In the genomic region with DNA sequence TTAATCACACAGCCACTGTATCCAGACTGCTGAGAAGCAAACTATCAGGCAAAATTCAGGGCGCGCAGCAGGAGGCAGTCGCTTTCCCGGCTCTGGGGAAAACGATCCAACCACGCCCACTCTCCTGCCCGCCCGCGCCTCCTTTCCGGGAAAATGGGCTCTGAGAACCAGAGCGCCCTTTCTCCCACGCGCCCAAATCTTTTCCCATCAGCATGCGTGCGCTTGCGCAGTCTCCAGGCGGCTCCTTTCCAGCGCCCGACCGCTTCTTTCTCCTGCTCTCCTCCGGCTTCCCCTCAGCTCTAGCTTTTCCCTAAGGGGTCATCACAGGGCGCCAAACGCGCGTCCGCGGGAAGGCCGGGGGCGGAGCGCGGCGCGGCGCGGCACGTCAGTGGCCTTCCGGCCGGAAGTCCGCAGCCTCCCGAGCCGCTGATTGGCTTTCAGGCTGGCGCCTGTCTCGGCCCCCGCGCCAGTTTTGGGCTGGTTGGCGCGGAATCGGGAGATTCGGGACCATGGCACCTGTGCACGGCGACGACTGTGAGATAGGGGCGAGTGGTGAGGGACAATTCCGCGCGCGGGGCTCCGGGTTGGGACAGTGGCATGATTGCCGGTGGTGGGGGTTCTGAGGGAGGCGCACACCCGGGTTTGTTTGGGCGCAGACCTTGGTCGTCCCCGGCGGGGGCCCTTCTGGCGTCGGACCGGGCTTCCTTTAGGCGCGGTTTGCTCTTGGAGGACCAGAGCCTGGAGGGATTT, we compare ENCODE assay signal across 1 cellular context.
TF ChIP-seq lines count a peak whose summit lies in the region.

TSS of gene POLA1 (plus strand) at position 466 of the 750 bp plus-strand sequence. CDS start at position 510, 44 bp downstream.

TF ChIP-seq in K562, 482 proteins besides CTCF, POLR2A, EP300 and RAD21 (continued from another document and continues in another):
- TF ChIP-seq, protein P1, sequence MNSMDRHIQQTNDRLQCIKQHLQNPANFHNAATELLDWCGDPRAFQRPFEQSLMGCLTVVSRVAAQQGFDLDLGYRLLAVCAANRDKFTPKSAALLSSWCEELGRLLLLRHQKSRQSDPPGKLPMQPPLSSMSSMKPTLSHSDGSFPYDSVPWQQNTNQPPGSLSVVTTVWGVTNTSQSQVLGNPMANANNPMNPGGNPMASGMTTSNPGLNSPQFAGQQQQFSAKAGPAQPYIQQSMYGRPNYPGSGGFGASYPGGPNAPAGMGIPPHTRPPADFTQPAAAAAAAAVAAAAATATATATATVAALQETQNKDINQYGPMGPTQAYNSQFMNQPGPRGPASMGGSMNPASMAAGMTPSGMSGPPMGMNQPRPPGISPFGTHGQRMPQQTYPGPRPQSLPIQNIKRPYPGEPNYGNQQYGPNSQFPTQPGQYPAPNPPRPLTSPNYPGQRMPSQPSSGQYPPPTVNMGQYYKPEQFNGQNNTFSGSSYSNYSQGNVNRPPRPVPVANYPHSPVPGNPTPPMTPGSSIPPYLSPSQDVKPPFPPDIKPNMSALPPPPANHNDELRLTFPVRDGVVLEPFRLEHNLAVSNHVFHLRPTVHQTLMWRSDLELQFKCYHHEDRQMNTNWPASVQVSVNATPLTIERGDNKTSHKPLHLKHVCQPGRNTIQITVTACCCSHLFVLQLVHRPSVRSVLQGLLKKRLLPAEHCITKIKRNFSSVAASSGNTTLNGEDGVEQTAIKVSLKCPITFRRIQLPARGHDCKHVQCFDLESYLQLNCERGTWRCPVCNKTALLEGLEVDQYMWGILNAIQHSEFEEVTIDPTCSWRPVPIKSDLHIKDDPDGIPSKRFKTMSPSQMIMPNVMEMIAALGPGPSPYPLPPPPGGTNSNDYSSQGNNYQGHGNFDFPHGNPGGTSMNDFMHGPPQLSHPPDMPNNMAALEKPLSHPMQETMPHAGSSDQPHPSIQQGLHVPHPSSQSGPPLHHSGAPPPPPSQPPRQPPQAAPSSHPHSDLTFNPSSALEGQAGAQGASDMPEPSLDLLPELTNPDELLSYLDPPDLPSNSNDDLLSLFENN (IDR thresholded peaks at IDR 0.05; ENCODE audit: low read depth in 2 of 2, low read length in 2 of 2): no peak
- TF ChIP-seq, protein P2, sequence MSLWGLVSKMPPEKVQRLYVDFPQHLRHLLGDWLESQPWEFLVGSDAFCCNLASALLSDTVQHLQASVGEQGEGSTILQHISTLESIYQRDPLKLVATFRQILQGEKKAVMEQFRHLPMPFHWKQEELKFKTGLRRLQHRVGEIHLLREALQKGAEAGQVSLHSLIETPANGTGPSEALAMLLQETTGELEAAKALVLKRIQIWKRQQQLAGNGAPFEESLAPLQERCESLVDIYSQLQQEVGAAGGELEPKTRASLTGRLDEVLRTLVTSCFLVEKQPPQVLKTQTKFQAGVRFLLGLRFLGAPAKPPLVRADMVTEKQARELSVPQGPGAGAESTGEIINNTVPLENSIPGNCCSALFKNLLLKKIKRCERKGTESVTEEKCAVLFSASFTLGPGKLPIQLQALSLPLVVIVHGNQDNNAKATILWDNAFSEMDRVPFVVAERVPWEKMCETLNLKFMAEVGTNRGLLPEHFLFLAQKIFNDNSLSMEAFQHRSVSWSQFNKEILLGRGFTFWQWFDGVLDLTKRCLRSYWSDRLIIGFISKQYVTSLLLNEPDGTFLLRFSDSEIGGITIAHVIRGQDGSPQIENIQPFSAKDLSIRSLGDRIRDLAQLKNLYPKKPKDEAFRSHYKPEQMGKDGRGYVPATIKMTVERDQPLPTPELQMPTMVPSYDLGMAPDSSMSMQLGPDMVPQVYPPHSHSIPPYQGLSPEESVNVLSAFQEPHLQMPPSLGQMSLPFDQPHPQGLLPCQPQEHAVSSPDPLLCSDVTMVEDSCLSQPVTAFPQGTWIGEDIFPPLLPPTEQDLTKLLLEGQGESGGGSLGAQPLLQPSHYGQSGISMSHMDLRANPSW (CRISPR knock-in tag; IDR thresholded peaks at IDR 0.05): 0 out of 2 replicates have a peak, but pooled peaks have one; percentile 79
- TF ChIP-seq FOXM1 (IDR thresholded peaks at IDR 0.05; ENCODE audit: low read depth): no peak
- TF ChIP-seq FOXM1 (CRISPR knock-in tag; IDR thresholded peaks at IDR 0.05; ENCODE audit: low read depth): no peak
- TF ChIP-seq, protein P3, sequence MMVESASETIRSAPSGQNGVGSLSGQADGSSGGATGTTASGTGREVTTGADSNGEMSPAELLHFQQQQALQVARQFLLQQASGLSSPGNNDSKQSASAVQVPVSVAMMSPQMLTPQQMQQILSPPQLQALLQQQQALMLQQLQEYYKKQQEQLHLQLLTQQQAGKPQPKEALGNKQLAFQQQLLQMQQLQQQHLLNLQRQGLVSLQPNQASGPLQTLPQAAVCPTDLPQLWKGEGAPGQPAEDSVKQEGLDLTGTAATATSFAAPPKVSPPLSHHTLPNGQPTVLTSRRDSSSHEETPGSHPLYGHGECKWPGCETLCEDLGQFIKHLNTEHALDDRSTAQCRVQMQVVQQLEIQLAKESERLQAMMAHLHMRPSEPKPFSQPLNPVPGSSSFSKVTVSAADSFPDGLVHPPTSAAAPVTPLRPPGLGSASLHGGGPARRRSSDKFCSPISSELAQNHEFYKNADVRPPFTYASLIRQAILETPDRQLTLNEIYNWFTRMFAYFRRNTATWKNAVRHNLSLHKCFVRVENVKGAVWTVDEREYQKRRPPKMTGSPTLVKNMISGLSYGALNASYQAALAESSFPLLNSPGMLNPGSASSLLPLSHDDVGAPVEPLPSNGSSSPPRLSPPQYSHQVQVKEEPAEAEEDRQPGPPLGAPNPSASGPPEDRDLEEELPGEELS (CRISPR knock-in tag; IDR thresholded peaks at IDR 0.05; ENCODE audit: borderline replicate concordance): no peak
- TF ChIP-seq CHD2 (IDR thresholded peaks at IDR 0.05; ENCODE audit: low read depth, low read length): no peak
- TF ChIP-seq ZNF518B (CRISPR knock-in tag; IDR thresholded peaks at IDR 0.05): no peak
- TF ChIP-seq, protein P4, sequence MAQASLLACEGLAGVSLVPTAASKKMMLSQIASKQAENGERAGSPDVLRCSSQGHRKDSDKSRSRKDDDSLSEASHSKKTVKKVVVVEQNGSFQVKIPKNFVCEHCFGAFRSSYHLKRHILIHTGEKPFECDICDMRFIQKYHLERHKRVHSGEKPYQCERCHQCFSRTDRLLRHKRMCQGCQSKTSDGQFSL (CRISPR knock-in tag; IDR thresholded peaks at IDR 0.05): no peak
- TF ChIP-seq, protein P4 (tag; IDR thresholded peaks at IDR 0.05): no peak
- TF ChIP-seq HDGF (IDR thresholded peaks at IDR 0.05): no peak
- TF ChIP-seq FOXJ2 (tag; IDR thresholded peaks at IDR 0.05): no peak
- TF ChIP-seq, protein P5, sequence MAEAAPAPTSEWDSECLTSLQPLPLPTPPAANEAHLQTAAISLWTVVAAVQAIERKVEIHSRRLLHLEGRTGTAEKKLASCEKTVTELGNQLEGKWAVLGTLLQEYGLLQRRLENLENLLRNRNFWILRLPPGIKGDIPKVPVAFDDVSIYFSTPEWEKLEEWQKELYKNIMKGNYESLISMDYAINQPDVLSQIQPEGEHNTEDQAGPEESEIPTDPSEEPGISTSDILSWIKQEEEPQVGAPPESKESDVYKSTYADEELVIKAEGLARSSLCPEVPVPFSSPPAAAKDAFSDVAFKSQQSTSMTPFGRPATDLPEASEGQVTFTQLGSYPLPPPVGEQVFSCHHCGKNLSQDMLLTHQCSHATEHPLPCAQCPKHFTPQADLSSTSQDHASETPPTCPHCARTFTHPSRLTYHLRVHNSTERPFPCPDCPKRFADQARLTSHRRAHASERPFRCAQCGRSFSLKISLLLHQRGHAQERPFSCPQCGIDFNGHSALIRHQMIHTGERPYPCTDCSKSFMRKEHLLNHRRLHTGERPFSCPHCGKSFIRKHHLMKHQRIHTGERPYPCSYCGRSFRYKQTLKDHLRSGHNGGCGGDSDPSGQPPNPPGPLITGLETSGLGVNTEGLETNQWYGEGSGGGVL (CRISPR knock-in tag; IDR thresholded peaks at IDR 0.05): no peak
- no peak for TF ChIP-seq ZNF561 (CRISPR knock-in tag; conservative IDR thresholded peaks at IDR 0.05)
- no peak for TF ChIP-seq DPF2 (IDR thresholded peaks at IDR 0.05)
- no peak for TF ChIP-seq TFAM (CRISPR knock-in tag; conservative IDR thresholded peaks at IDR 0.05)
- no peak for TF ChIP-seq TAF15 (IDR thresholded peaks at IDR 0.05; ENCODE audit: low read depth, low read length)
- no peak for TF ChIP-seq NFE2 (IDR thresholded peaks at IDR 0.05; ENCODE audit: low read depth)
- TF ChIP-seq ZBTB49 (CRISPR knock-in tag; IDR thresholded peaks at IDR 0.05; ENCODE audit: borderline replicate concordance): no peak
- no peak for TF ChIP-seq MLX (CRISPR knock-in tag; conservative IDR thresholded peaks at IDR 0.05)
- TF ChIP-seq SRF (CRISPR knock-in tag; IDR thresholded peaks at IDR 0.05): peak in 1 of 2 experiments; percentile 10; a peak in 1 of 4 replicates
- TF ChIP-seq ZNF584 (CRISPR knock-in tag; IDR thresholded peaks at IDR 0.05; ENCODE audit: low read depth): no peak
- no peak for TF ChIP-seq ADNP (tag; IDR thresholded peaks at IDR 0.05)
- TF ChIP-seq GATAD2A (IDR thresholded peaks at IDR 0.05): no peak
- TF ChIP-seq PYGO2 (tag; IDR thresholded peaks at IDR 0.05): no peak
- TF ChIP-seq CBFA2T3 (IDR thresholded peaks at IDR 0.05): no peak
- no peak for TF ChIP-seq MCM5 (IDR thresholded peaks at IDR 0.05; ENCODE audit: low read depth)
- TF ChIP-seq DIDO1 (tag; IDR thresholded peaks at IDR 0.05; ENCODE audit: low read depth): no peak
- TF ChIP-seq XRCC5 (IDR thresholded peaks at IDR 0.05; ENCODE audit: low read depth, low read length): peak; percentile 93
- no peak for TF ChIP-seq ZNF668 (CRISPR knock-in tag; IDR thresholded peaks at IDR 0.05)
